Comparison of ENCODE assay signal across 9 cellular contexts in genomic region chr3:128482857-128483656, GRCh38. TPM values are rescaled to one million over a fixed set of nuclear protein-coding genes. Genes with fewer than 3 reads are reported as not detected.
DNase-seq lines count a peak whose midpoint lies in the region; ATAC-seq and TF ChIP-seq lines count a peak whose summit lies in the region.
"Had no signal": no experiment of that assay in that cellular context is flagged by ENCODE, and none has a peak within 500 bp of the region (broad histone marks: within the 10 kb centered on the region; RNA-seq: fewer than 3 reads in every experiment).

No MANE protein-coding gene starts in this region.

- H3K27me3 ChIP-seq in BE2C, result no peaks in the 10 kb centered on the region
- H3K27me3 ChIP-seq in neural progenitor cell, result peaks cover 100% of the 10 kb centered on the region

- H3K9ac ChIP-seq in neural progenitor cell, result no peak overlapping the region

- H3K4me2 ChIP-seq in neural progenitor cell, result peak overlapping the region; percentile 61

- H3K27ac ChIP-seq in neural progenitor cell, result no peak overlapping the region

- H3K4me1 ChIP-seq in BE2C (peaks cover 19% of the 10 kb centered on the region), neural progenitor cell (peaks cover 54% of the 10 kb centered on the region)

- TF ChIP-seq POLR2A in erythroblast (IDR thresholded peaks at IDR 0.05; ENCODE audit: low read length), result no peak

- H3K4me1 Mint-ChIP-seq in neural progenitor cell, result peaks cover 44% of the 10 kb centered on the region

- H3K36me3 Mint-ChIP-seq in neural progenitor cell, result no peaks in the 10 kb centered on the region

- peak overlapping the region; percentile 47 for H3K4me3 Mint-ChIP-seq in neural progenitor cell

- no peaks in the 10 kb centered on the region for H3K79me2 ChIP-seq in neural progenitor cell (ENCODE audit: low read depth)

- H3K4me3 ChIP-seq in BE2C (ENCODE audit: low read depth, low read length), result peak overlapping the region; percentile 77
- peak overlapping the region; percentile 11 for H3K4me3 ChIP-seq in neural progenitor cell

- H4K20me1 ChIP-seq in neural progenitor cell (ENCODE audit: low read depth), result peaks cover 73% of the 10 kb centered on the region

- DNase-seq in BE2C, result peak; percentile 71
- peak; percentile 23 for DNase-seq in MV-4-11 (lab: John Stamatoyannopoulos, UW)
- DNase-seq in erythroblast (lab: John Stamatoyannopoulos, UW), result peak; percentile 90 to 94
- peak; percentile 71 for DNase-seq in neural progenitor cell (ENCODE audit: low spot score)
- DNase-seq in activated CD8-positive, alpha-beta memory T cell treated with anti-CD3 and anti-CD28 coated beads, Interleukin-2, amount 50 U/mL, for 4 hours, result no peak
- DNase-seq in stimulated activated CD4-positive, alpha-beta T cell treated with anti-CD3 and anti-CD28 coated beads, Interleukin-4, amount 100 ng/mL, for 4 hours, result no peak
- no peak for DNase-seq in effector CD8-positive, alpha-beta T cell (lab: John Stamatoyannopoulos, UW)

- H3K9me3 ChIP-seq in BE2C (no peaks in the 10 kb centered on the region), neural progenitor cell (ENCODE audit: low read depth) (no peaks in the 10 kb centered on the region)

- TF ChIP-seq CTCF in BE2C (IDR thresholded peaks at IDR 0.05; ENCODE audit: low read depth, low read length) (0 out of 2 replicates have a peak, but pooled peaks have one; percentile 8), neural progenitor cell (IDR thresholded peaks at IDR 0.05) (no peak)

- no peak for ATAC-seq in GM18909 (IDR thresholded peaks at IDR 0.05; ENCODE audit: poor library complexity, unreplicated experiment)

- no peak overlapping the region for H3K27ac Mint-ChIP-seq in neural progenitor cell

- peaks cover 28% of the 10 kb centered on the region for H3F3A ChIP-seq in neural progenitor cell (ENCODE audit: low read depth)

- H3K9me3 Mint-ChIP-seq in neural progenitor cell, result no peaks in the 10 kb centered on the region

- H3K27me3 Mint-ChIP-seq in neural progenitor cell (ENCODE audit: insufficient read depth, low read depth), result peaks cover 80% of the 10 kb centered on the region

- H3K36me3 ChIP-seq in BE2C, result peaks cover 100% of the 10 kb centered on the region
- H3K36me3 ChIP-seq in neural progenitor cell, result no peaks in the 10 kb centered on the region

- no peak overlapping the region for H2AFZ ChIP-seq in neural progenitor cell (replicated peaks)

RNA-seq across cellular contexts. Expression of gene GATA2, which starts 9.9 kb away (rescaled TPM):
- polyA plus RNA-seq in BE2C (2012; ENCODE audit: insufficient read depth, insufficient read length, low read depth), result 791 TPM
- total RNA-seq in neural progenitor cell (ENCODE audit: low replicate concordance), result 0.09 TPM in 1 of 2 replicates, not detected in the other

RNA-seq across cellular contexts. Expression of gene DNAJB8, which starts 16.4 kb away (rescaled TPM):
- polyA plus RNA-seq in BE2C (2012; ENCODE audit: insufficient read depth, insufficient read length, low read depth), result 0.12 TPM
- total RNA-seq in neural progenitor cell (ENCODE audit: low replicate concordance), result not detected in 2 replicates
- total RNA-seq: frontal cortex had no signal

Comparison
In these comparisons a context has a peak if more than half of its experiments do, and no peak if none do; other contexts are left out.
1. DNase-seq: peak in BE2C (single experiment), MV-4-11 (single experiment), erythroblast (2 of 2) and neural progenitor cell (single experiment); none in activated CD8-positive, alpha-beta memory T cell treated with anti-CD3 and anti-CD28 coated beads, Interleukin-2, amount 50 U/mL, for 4 hours (single experiment), stimulated activated CD4-positive, alpha-beta T cell treated with anti-CD3 and anti-CD28 coated beads, Interleukin-4, amount 100 ng/mL, for 4 hours (0 of 2) and effector CD8-positive, alpha-beta T cell (single experiment).